Comparison of ENCODE assay signal across 8 cellular contexts in genomic region chr10:45594276-45595157, GRCh38.
DNase-seq lines count a peak whose midpoint lies in the region; ATAC-seq and TF ChIP-seq lines count a peak whose summit lies in the region.

No MANE protein-coding gene starts in this region.

- TF ChIP-seq CTCF in choroid plexus epithelial cell (conservative IDR thresholded peaks at IDR 0.05; ENCODE audit: low read depth, low read length), result peak; percentile 7

- peak; percentile 99 for ATAC-seq in GM19025 (IDR thresholded peaks at IDR 0.05; ENCODE audit: low read depth, unreplicated experiment)
- ATAC-seq in HG03280 (IDR thresholded peaks at IDR 0.05; ENCODE audit: unreplicated experiment), result peak; percentile 95
- peak; percentile 83 for ATAC-seq in left colon

- DNase-seq in AG20443 (ENCODE audit: low spot score) (peak; percentile 98), NCI-H226 (peak; percentile 93), choroid plexus epithelial cell (ENCODE audit: low read depth) (peak; percentile 93), left colon (peak; percentile 94 to 95)
- peak; percentile 83 to 86 for DNase-seq in activated CD4-positive, alpha-beta T cell treated with anti-CD3 and anti-CD28 coated beads for 24 hours (ENCODE audit: low read depth in 2 of 2)
- DNase-seq in stimulated activated CD4-positive, alpha-beta T cell treated with anti-CD3 and anti-CD28 coated beads, Interleukin-1b, Interleukin-23, amount 100 ng/mL, for 4 hours (ENCODE audit: low read depth in 2 of 2), result peak; percentile 72 to 85

- H3K4me3 ChIP-seq in choroid plexus epithelial cell (ENCODE audit: low read depth, low read length), result peak overlapping the region; percentile 84

- intact Hi-C loops in left colon (cut with DNase I, micrococcal nuclease), result no loop called here

Comparison
In these comparisons a context has a peak if more than half of its experiments do, and no peak if none do; other contexts are left out.
1. Peak in every context shown above with its lines: DNase-seq, ATAC-seq and H3K4me3 ChIP-seq.